1 cellular context compared by ENCODE assay signal in genomic region chr17:57705921-57706695, GRCh38.
TF ChIP-seq lines count a peak whose summit lies in the region.

No MANE protein-coding gene starts in this region.

TF ChIP-seq in GM23338, 12 proteins besides CTCF, POLR2A, EP300 and RAD21 (continued from another document):
- TF ChIP-seq, protein P1, sequence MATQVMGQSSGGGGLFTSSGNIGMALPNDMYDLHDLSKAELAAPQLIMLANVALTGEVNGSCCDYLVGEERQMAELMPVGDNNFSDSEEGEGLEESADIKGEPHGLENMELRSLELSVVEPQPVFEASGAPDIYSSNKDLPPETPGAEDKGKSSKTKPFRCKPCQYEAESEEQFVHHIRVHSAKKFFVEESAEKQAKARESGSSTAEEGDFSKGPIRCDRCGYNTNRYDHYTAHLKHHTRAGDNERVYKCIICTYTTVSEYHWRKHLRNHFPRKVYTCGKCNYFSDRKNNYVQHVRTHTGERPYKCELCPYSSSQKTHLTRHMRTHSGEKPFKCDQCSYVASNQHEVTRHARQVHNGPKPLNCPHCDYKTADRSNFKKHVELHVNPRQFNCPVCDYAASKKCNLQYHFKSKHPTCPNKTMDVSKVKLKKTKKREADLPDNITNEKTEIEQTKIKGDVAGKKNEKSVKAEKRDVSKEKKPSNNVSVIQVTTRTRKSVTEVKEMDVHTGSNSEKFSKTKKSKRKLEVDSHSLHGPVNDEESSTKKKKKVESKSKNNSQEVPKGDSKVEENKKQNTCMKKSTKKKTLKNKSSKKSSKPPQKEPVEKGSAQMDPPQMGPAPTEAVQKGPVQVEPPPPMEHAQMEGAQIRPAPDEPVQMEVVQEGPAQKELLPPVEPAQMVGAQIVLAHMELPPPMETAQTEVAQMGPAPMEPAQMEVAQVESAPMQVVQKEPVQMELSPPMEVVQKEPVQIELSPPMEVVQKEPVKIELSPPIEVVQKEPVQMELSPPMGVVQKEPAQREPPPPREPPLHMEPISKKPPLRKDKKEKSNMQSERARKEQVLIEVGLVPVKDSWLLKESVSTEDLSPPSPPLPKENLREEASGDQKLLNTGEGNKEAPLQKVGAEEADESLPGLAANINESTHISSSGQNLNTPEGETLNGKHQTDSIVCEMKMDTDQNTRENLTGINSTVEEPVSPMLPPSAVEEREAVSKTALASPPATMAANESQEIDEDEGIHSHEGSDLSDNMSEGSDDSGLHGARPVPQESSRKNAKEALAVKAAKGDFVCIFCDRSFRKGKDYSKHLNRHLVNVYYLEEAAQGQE (IDR thresholded peaks at IDR 0.05; ENCODE audit: unreplicated experiment), result no peak
- TF ChIP-seq ETS1 (IDR thresholded peaks at IDR 0.05), result no peak
- TF ChIP-seq, protein P2, sequence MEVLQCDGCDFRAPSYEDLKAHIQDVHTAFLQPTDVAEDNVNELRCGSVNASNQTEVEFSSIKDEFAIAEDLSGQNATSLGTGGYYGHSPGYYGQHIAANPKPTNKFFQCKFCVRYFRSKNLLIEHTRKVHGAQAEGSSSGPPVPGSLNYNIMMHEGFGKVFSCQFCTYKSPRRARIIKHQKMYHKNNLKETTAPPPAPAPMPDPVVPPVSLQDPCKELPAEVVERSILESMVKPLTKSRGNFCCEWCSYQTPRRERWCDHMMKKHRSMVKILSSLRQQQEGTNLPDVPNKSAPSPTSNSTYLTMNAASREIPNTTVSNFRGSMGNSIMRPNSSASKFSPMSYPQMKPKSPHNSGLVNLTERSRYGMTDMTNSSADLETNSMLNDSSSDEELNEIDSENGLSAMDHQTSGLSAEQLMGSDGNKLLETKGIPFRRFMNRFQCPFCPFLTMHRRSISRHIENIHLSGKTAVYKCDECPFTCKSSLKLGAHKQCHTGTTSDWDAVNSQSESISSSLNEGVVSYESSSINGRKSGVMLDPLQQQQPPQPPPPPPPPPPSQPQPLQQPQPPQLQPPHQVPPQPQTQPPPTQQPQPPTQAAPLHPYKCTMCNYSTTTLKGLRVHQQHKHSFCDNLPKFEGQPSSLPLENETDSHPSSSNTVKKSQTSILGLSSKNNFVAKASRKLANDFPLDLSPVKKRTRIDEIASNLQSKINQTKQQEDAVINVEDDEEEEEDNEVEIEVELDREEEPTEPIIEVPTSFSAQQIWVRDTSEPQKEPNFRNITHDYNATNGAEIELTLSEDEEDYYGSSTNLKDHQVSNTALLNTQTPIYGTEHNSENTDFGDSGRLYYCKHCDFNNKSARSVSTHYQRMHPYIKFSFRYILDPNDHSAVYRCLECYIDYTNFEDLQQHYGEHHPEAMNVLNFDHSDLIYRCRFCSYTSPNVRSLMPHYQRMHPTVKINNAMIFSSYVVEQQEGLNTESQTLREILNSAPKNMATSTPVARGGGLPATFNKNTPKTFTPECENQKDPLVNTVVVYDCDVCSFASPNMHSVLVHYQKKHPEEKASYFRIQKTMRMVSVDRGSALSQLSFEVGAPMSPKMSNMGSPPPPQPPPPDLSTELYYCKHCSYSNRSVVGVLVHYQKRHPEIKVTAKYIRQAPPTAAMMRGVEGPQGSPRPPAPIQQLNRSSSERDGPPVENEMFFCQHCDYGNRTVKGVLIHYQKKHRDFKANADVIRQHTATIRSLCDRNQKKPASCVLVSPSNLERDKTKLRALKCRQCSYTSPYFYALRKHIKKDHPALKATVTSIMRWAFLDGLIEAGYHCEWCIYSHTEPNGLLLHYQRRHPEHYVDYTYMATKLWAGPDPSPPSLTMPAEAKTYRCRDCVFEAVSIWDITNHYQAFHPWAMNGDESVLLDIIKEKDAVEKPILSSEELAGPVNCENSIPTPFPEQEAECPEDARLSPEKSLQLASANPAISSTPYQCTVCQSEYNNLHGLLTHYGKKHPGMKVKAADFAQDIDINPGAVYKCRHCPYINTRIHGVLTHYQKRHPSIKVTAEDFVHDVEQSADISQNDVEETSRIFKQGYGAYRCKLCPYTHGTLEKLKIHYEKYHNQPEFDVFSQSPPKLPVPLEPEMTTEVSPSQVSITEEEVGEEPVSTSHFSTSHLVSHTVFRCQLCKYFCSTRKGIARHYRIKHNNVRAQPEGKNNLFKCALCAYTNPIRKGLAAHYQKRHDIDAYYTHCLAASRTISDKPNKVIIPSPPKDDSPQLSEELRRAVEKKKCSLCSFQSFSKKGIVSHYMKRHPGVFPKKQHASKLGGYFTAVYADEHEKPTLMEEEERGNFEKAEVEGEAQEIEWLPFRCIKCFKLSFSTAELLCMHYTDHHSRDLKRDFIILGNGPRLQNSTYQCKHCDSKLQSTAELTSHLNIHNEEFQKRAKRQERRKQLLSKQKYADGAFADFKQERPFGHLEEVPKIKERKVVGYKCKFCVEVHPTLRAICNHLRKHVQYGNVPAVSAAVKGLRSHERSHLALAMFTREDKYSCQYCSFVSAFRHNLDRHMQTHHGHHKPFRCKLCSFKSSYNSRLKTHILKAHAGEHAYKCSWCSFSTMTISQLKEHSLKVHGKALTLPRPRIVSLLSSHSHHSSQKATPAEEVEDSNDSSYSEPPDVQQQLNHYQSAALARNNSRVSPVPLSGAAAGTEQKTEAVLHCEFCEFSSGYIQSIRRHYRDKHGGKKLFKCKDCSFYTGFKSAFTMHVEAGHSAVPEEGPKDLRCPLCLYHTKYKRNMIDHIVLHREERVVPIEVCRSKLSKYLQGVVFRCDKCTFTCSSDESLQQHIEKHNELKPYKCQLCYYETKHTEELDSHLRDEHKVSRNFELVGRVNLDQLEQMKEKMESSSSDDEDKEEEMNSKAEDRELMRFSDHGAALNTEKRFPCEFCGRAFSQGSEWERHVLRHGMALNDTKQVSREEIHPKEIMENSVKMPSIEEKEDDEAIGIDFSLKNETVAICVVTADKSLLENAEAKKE (CRISPR knock-in tag; IDR thresholded peaks at IDR 0.05), result no peak
- TF ChIP-seq POLR2AphosphoS5 (IDR thresholded peaks at IDR 0.05; ENCODE audit: low read depth), result no peak
- no peak for TF ChIP-seq CREB1 (CRISPR knock-in tag; IDR thresholded peaks at IDR 0.05; ENCODE audit: low read depth)
TF ChIP-seq in GM23338: peak in this region for 0.
